ENCODE assay signal across 20 cellular contexts in the genomic region with DNA sequence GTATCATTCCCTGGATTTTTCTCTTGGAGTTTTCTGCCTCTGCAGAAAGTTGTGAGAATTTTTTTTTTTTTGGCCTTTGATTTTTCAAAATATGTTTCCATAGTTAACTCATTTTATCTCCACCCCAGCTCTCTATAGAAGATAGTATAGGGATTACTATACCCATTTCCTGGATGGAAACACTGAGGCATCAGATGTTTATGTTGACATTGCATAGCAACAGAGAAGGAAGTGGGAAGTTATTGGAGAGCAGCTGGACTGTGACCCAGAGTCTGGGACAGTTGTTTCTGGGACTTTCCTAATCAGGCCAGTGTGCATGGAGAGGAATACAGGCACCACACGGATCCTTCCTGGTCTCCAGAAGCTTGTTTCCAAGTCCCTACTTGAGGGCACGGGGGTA.
A peak's percentile ranks its signal among the peaks of the same experiment; 100 is the strongest.
DNase-seq lines count a peak whose midpoint lies in the region; ATAC-seq, FAIRE-seq and TF ChIP-seq lines count a peak whose summit lies in the region.
"Had no signal": no experiment of that assay in that cellular context is flagged by ENCODE, and none has a peak within 500 bp of the region (broad histone marks: within the 10 kb centered on the region; RNA-seq: fewer than 3 reads in every experiment).

No MANE protein-coding gene starts in this region.

- H3K4me2 ChIP-seq in HepG2 (ENCODE audit: low read depth, low read length) = no peak overlapping the region
- H3K4me2 ChIP-seq: A549 had no signal

- H3K36me3 ChIP-seq in HepG2 (replicated peaks in 1 of 2; ENCODE audit: control insufficient read depth in 1 of 2, insufficient read depth in 2 of 2, low read length in 2 of 2) (no peaks in the 10 kb centered on the region), upper lobe of right lung (no peaks in the 10 kb centered on the region)

- TF ChIP-seq CTCF in HepG2 (CRISPR knock-in tag; IDR thresholded peaks at IDR 0.05) (no peak), upper lobe of right lung (IDR thresholded peaks at IDR 0.05) (no peak)

- H3K27me3 ChIP-seq in HepG2 (ENCODE audit: control insufficient read depth in 1 of 2, insufficient read depth in 2 of 2, low read length in 2 of 2) (peaks cover 4 to 13% of the 10 kb centered on the region in 2 experiments; a peak in 3 of 5 replicates), upper lobe of right lung (no peaks in the 10 kb centered on the region)

- DNase-seq in activated naive CD8-positive, alpha-beta T cell treated with anti-CD3 and anti-CD28 coated beads, Interleukin-2, amount 50 U/mL, for 24 hours = no peak
- DNase-seq in activated naive CD8-positive, alpha-beta T cell treated with anti-CD3 and anti-CD28 coated beads for 36 hours = no peak
- DNase-seq in dermis blood vessel endothelial cell = peak; percentile 37
- no peak for DNase-seq in HepG2 (ENCODE audit: low spot score)
- DNase-seq in upper lobe of right lung = no peak
- DNase-seq in GM12891 (ENCODE audit: insufficient read length, low spot score) = no peak
- DNase-seq in NCI-H146 treated with DMSO at 0.1 percent for 48 hours (lab: John Stamatoyannopoulos, UW; ENCODE audit: unreplicated experiment) = no peak
- DNase-seq: Calu3; CD8-positive, alpha-beta T cell; H9; IMR-90; Karpas-422; NCI-H1048; NCI-H1436; NCI-H2029; NCI-H345; NCI-H524 treated with DMSO at 0.1 percent for 48 hours; SHP77 treated with DMSO at 0.1 percent for 48 hours had no signal

- in situ Hi-C loops in HepG2 (cut with HindIII; ENCODE audit: extremely low pct_ligation_motif_present, low pct_unique_long_range_greater_than_20kb) = no loop called here

- intact Hi-C loops in HepG2 (cut with micrococcal nuclease; ENCODE audit: unreplicated experiment) (no loop called here), upper lobe of right lung (cut with DNase I) (no loop called here)

- TF ChIP-seq EP300 in HepG2 (IDR thresholded peaks at IDR 0.05; ENCODE audit: low read depth in 2 of 2, low read length in 2 of 2) (no peak), HepG2 (CRISPR knock-in tag; IDR thresholded peaks at IDR 0.05; ENCODE audit: borderline replicate concordance) (no peak)

- peak overlapping the region; percentile 70 for H3K27ac Mint-ChIP-seq in activated naive CD8-positive, alpha-beta T cell treated with anti-CD3 and anti-CD28 coated beads, Interleukin-2, amount 50 U/mL, for 24 hours
- no peak overlapping the region for H3K27ac Mint-ChIP-seq in activated naive CD8-positive, alpha-beta T cell treated with anti-CD3 and anti-CD28 coated beads for 36 hours
- H3K27ac Mint-ChIP-seq: CD8-positive, alpha-beta T cell; H9 had no signal

- POLR2A ChIA-PET in HepG2 (lab: Yijun Ruan, JAX) = no interaction called here

- H3K27me3 Mint-ChIP-seq in activated naive CD8-positive, alpha-beta T cell treated with anti-CD3 and anti-CD28 coated beads, Interleukin-2, amount 50 U/mL, for 24 hours = peaks cover 17% of the 10 kb centered on the region
- peaks cover 6% of the 10 kb centered on the region for H3K27me3 Mint-ChIP-seq in activated naive CD8-positive, alpha-beta T cell treated with anti-CD3 and anti-CD28 coated beads for 36 hours

- H4K20me1 ChIP-seq in HepG2 (ENCODE audit: insufficient read depth, low read length) = no peaks in the 10 kb centered on the region

- no peaks in the 10 kb centered on the region for H3K36me3 Mint-ChIP-seq in activated naive CD8-positive, alpha-beta T cell treated with anti-CD3 and anti-CD28 coated beads, Interleukin-2, amount 50 U/mL, for 24 hours (ENCODE audit: low read depth)
- no peaks in the 10 kb centered on the region for H3K36me3 Mint-ChIP-seq in activated naive CD8-positive, alpha-beta T cell treated with anti-CD3 and anti-CD28 coated beads for 36 hours
- H3K36me3 Mint-ChIP-seq: CD8-positive, alpha-beta T cell had no signal

- TF ChIP-seq RAD21 in HepG2 (CRISPR knock-in tag; IDR thresholded peaks at IDR 0.05) = no peak

- H3K4me1 ChIP-seq in HepG2 (ENCODE audit: insufficient read depth, low read length) (no peaks in the 10 kb centered on the region), upper lobe of right lung (no peaks in the 10 kb centered on the region)
- H3K4me1 ChIP-seq: A549 had no signal

- CTCF ChIA-PET in HepG2 (lab: Yijun Ruan, JAX; ENCODE audit: low intra/inter-chr PET ratio, low total read pairs) = no interaction called here

- H2AFZ ChIP-seq in HepG2 (ENCODE audit: low read length) = no peak overlapping the region

- no peak for FAIRE-seq in HepG2 (lab: Jason Lieb, UNC)
- FAIRE-seq in GM12891 (lab: Jason Lieb, UNC) = no peak
- FAIRE-seq: A549 had no signal

- no peaks in the 10 kb centered on the region for H3K9me3 ChIP-seq in HepG2 (ENCODE audit: low read length)
- no peaks in the 10 kb centered on the region for H3K9me3 ChIP-seq in upper lobe of right lung
- H3K9me3 ChIP-seq: A549 had no signal

- no peak overlapping the region for H3K9ac ChIP-seq in HepG2 (ENCODE audit: insufficient read depth, low read depth, low read length)

- H3K4me3 Mint-ChIP-seq in activated naive CD8-positive, alpha-beta T cell treated with anti-CD3 and anti-CD28 coated beads, Interleukin-2, amount 50 U/mL, for 24 hours = no peak overlapping the region
- no peak overlapping the region for H3K4me3 Mint-ChIP-seq in activated naive CD8-positive, alpha-beta T cell treated with anti-CD3 and anti-CD28 coated beads for 36 hours
- H3K4me3 Mint-ChIP-seq: CD8-positive, alpha-beta T cell; H9 had no signal

- WGBS in HepG2 (ENCODE audit: low lambda C conversion rate) = 0% methylated on average over 2 of the region's 2 CpGs

- H3K27ac ChIP-seq in HepG2 (ENCODE audit: extremely low read length, insufficient read depth, low read length) (no peak overlapping the region), upper lobe of right lung (no peak overlapping the region)
- H3K27ac ChIP-seq: A549, HL-60 had no signal

- H3K4me3 ChIP-seq in HepG2 (replicated peaks in 1 of 3; ENCODE audit: insufficient read depth in 1 of 3, low read depth in 2 of 3, low read length in 3 of 3) = no peak overlapping the region
- H3K4me3 ChIP-seq in upper lobe of right lung = no peak overlapping the region
- H3K4me3 ChIP-seq: A549 had no signal

- no peaks in the 10 kb centered on the region for H3K79me2 ChIP-seq in HepG2 (ENCODE audit: insufficient read depth, low read length)

- ATAC-seq in activated naive CD8-positive, alpha-beta T cell treated with anti-CD3 and anti-CD28 coated beads, Interleukin-2, amount 50 U/mL, for 24 hours = peak; percentile 60
- ATAC-seq in HepG2 (no peak), upper lobe of right lung (peak; percentile 64)
- ATAC-seq: A549; CD8-positive, alpha-beta T cell had no signal

- BruUV-seq in HepG2 (replicated peaks; lab: Mats Ljungman, UMichigan) = no TSS peak

- TF ChIP-seq POLR2A in HepG2 (IDR thresholded peaks at IDR 0.05; ENCODE audit: insufficient read depth in 1 of 2, low read depth in 2 of 2, low read length in 2 of 2) (no peak), GM12891 (IDR thresholded peaks at IDR 0.05; ENCODE audit: low read depth, low read length) (no peak)

- peaks cover 5% of the 10 kb centered on the region for H3K4me1 Mint-ChIP-seq in activated naive CD8-positive, alpha-beta T cell treated with anti-CD3 and anti-CD28 coated beads, Interleukin-2, amount 50 U/mL, for 24 hours
- H3K4me1 Mint-ChIP-seq in activated naive CD8-positive, alpha-beta T cell treated with anti-CD3 and anti-CD28 coated beads for 36 hours = no peaks in the 10 kb centered on the region

- H3K9me3 Mint-ChIP-seq in activated naive CD8-positive, alpha-beta T cell treated with anti-CD3 and anti-CD28 coated beads, Interleukin-2, amount 50 U/mL, for 24 hours = no peaks in the 10 kb centered on the region
- no peaks in the 10 kb centered on the region for H3K9me3 Mint-ChIP-seq in activated naive CD8-positive, alpha-beta T cell treated with anti-CD3 and anti-CD28 coated beads for 36 hours
- H3K9me3 Mint-ChIP-seq: CD8-positive, alpha-beta T cell; H9 had no signal

TF ChIP-seq in HepG2, 621 proteins besides CTCF, POLR2A, EP300 and RAD21:
- no peak for TF ChIP-seq FLYWCH1 (CRISPR knock-in tag; IDR thresholded peaks at IDR 0.05)
- TF ChIP-seq JUN (CRISPR knock-in tag; IDR thresholded peaks at IDR 0.05) = no peak
- TF ChIP-seq ZNF629 (CRISPR knock-in tag; conservative IDR thresholded peaks at IDR 0.05) = peak; percentile 84

TF ChIP-seq in GM12891, 5 proteins besides CTCF, POLR2A, EP300 and RAD21:
- TF ChIP-seq POU2F2 (IDR thresholded peaks at IDR 0.05; ENCODE audit: low read depth, low read length) = no peak
- TF ChIP-seq PAX5 (IDR thresholded peaks at IDR 0.05; ENCODE audit: insufficient read depth, low read length, severe bottlenecking) = no peak
- TF ChIP-seq TAF1 (IDR thresholded peaks at IDR 0.05; ENCODE audit: low read depth, low read length) = no peak
- no peak for TF ChIP-seq SPI1 (IDR thresholded peaks at IDR 0.05; ENCODE audit: low read depth, low read length)
- TF ChIP-seq POLR2AphosphoS5 (IDR thresholded peaks at IDR 0.05; ENCODE audit: low read depth, low read length) = no peak
